Comparison of ENCODE assay signal across 11 cellular contexts in genomic region chr9:137162505-137163100, GRCh38. TPM values are rescaled to one million over a fixed set of nuclear protein-coding genes. Genes with fewer than 3 reads are reported as not detected.
A peak's percentile ranks its signal among the peaks of the same experiment; 100 is the strongest.
DNase-seq lines count a peak whose midpoint lies in the region; ATAC-seq and TF ChIP-seq lines count a peak whose summit lies in the region.
"Had no signal": no experiment of that assay in that cellular context is flagged by ENCODE, and none has a peak within 500 bp of the region (broad histone marks: within the 10 kb centered on the region; RNA-seq: fewer than 3 reads in every experiment).

No MANE protein-coding gene starts in this region.

- intact Hi-C loops in Right ventricle myocardium inferior (cut with DNase I): no loop called here
- intact Hi-C loops in cardiac septum (cut with DNase I): no loop called here
- intact Hi-C loops in right lobe of liver (cut with DNase I): loop anchor here in 1 of 2 donors (10.0 kb wide), 1 partner anchor 612 kb away; no protein-coding TSS in a partner anchor
- intact Hi-C loops in vagina (cut with DNase I): loop anchor here (10.0 kb wide), 1 partner anchor 252 kb away; no protein-coding TSS in a partner anchor

- no peak overlapping the region for H3K27ac ChIP-seq in right lobe of liver
- H3K27ac ChIP-seq in vagina: no peak overlapping the region

- H3K9me3 Mint-ChIP-seq in effector memory CD8-positive, alpha-beta T cell: no peaks in the 10 kb centered on the region
- H3K9me3 Mint-ChIP-seq: activated naive CD4-positive, alpha-beta T cell treated with anti-CD3 and anti-CD28 coated beads, Interleukin-2, amount 10 ng/mL, durations not matched to agents 7 days and 5 days; CD4-positive, alpha-beta memory T cell had no signal

- TF ChIP-seq CTCF in right lobe of liver (IDR thresholded peaks at IDR 0.05) (peak in 3 of 4 donors; percentile 24 to 39 (median 35)), vagina (IDR thresholded peaks at IDR 0.05) (no peak)

- H3K27me3 Mint-ChIP-seq in effector memory CD8-positive, alpha-beta T cell: peaks cover 46 to 73% of the 10 kb centered on the region in 2 donors

- TF ChIP-seq POLR2A in right lobe of liver (IDR thresholded peaks at IDR 0.05) (no peak), vagina (IDR thresholded peaks at IDR 0.05) (no peak)

- H3K36me3 ChIP-seq in right lobe of liver (no peaks in the 10 kb centered on the region), vagina (no peaks in the 10 kb centered on the region)

- WGBS in right lobe of liver (ENCODE audit: insufficient coverage, low coverage, low lambda C conversion rate, missing lambda C conversion rate): no CpG with 5 or more reads among the region's 52 CpGs

- H3K9me3 ChIP-seq in right lobe of liver (no peaks in the 10 kb centered on the region), vagina (no peaks in the 10 kb centered on the region)

- H3K27me3 ChIP-seq in right lobe of liver (peaks cover 6 to 46% of the 10 kb centered on the region in 2 donors), vagina (peaks cover 41% of the 10 kb centered on the region)

- peaks cover 5 to 8% of the 10 kb centered on the region in 2 donors for H3K4me1 Mint-ChIP-seq in effector memory CD8-positive, alpha-beta T cell (ENCODE audit: low read depth in 2 of 2)

- peaks cover 3% of the 10 kb centered on the region for H3K36me3 Mint-ChIP-seq in effector memory CD8-positive, alpha-beta T cell (ENCODE audit: insufficient read depth)
- H3K36me3 Mint-ChIP-seq: activated naive CD4-positive, alpha-beta T cell treated with anti-CD3 and anti-CD28 coated beads, Interleukin-2, amount 10 ng/mL, durations not matched to agents 7 days and 5 days; CD4-positive, alpha-beta memory T cell had no signal

- no peak overlapping the region for H3K27ac Mint-ChIP-seq in effector memory CD8-positive, alpha-beta T cell
- H3K27ac Mint-ChIP-seq: activated naive CD4-positive, alpha-beta T cell treated with anti-CD3 and anti-CD28 coated beads, Interleukin-2, amount 10 ng/mL, durations not matched to agents 7 days and 5 days; CD4-positive, alpha-beta memory T cell had no signal

- peak overlapping the region in 1 of 2 donors; percentile 37 for H3K4me3 Mint-ChIP-seq in effector memory CD8-positive, alpha-beta T cell
- H3K4me3 Mint-ChIP-seq: activated naive CD4-positive, alpha-beta T cell treated with anti-CD3 and anti-CD28 coated beads, Interleukin-2, amount 10 ng/mL, durations not matched to agents 7 days and 5 days had no signal

- H3K4me1 ChIP-seq in right lobe of liver (peaks cover 0 to 7% (median 0%) of the 10 kb centered on the region in 4 donors), vagina (peaks cover 31% of the 10 kb centered on the region)

- DNase-seq in Right ventricle myocardium inferior (ENCODE audit: missing footprints) (no peak), cardiac septum (ENCODE audit: low spot score) (no peak), right lobe of liver (peak in 1 of 3 donors; percentile 68), vagina (ENCODE audit: extremely low spot score in 2 of 2) (no peak), epidermal melanocyte (ENCODE audit: insufficient read length, low spot score) (no peak), hippocampal formation (lab: John Stamatoyannopoulos, UW) (no peak)
- no peak for DNase-seq in effector memory CD8-positive, alpha-beta T cell
- DNase-seq: activated naive CD4-positive, alpha-beta T cell treated with anti-CD3 and anti-CD28 coated beads, Interleukin-2, amount 10 ng/mL, durations not matched to agents 7 days and 5 days had no signal

- H3K4me3 ChIP-seq in right lobe of liver: peak overlapping the region in 1 of 3 donors; percentile 19
- peak overlapping the region; percentile 4 to 24 for H3K4me3 ChIP-seq in vagina

- peak; percentile 38 for ATAC-seq in Right ventricle myocardium inferior
- ATAC-seq in effector memory CD8-positive, alpha-beta T cell (replicated peaks): peak; percentile 51
- peak; percentile 53 to 79 (median 74) for ATAC-seq in right lobe of liver
- no peak for ATAC-seq in HG03439 (IDR thresholded peaks at IDR 0.05; ENCODE audit: unreplicated experiment)

RNA-seq across cellular contexts. Expression of gene LRRC26, which starts 7.2 kb away (rescaled TPM):
- total RNA-seq in Right ventricle myocardium inferior: not detected
- total RNA-seq in cardiac septum: not detected
- under 1 TPM in 2 of 6 experiments, not detected in 4; 0.17 to 0.18 TPM for total RNA-seq in right lobe of liver
- total RNA-seq in vagina: not detected
- total RNA-seq: CD4-positive, alpha-beta memory T cell; pulmonary artery endothelial cell had no signal

RNA-seq across cellular contexts. Expression of gene TMEM210, which starts 9.3 kb away (rescaled TPM):
- total RNA-seq in Right ventricle myocardium inferior (not detected), cardiac septum (not detected), right lobe of liver (not detected), vagina (not detected)
- total RNA-seq: CD4-positive, alpha-beta memory T cell; pulmonary artery endothelial cell had no signal

RNA-seq across cellular contexts. Expression of gene GRIN1, which starts 23.6 kb away (rescaled TPM):
- total RNA-seq in Right ventricle myocardium inferior: not detected
- total RNA-seq in cardiac septum: not detected
- total RNA-seq in right lobe of liver: not detected
- total RNA-seq in vagina: 0.74 TPM
- total RNA-seq: CD4-positive, alpha-beta memory T cell had no signal

RNA-seq across cellular contexts. Expression of gene ANAPC2, which starts 25.8 kb away (rescaled TPM):
- 35.0 TPM for total RNA-seq in Right ventricle myocardium inferior
- total RNA-seq in cardiac septum: 32.5 TPM
- total RNA-seq in right lobe of liver: 10 to 100 TPM; 16.1 to 36.5 (median 27.9) TPM
- 30.0 TPM for total RNA-seq in vagina

RNA-seq across cellular contexts. Expression of gene SSNA1, which starts 25.9 kb away (rescaled TPM):
- total RNA-seq in Right ventricle myocardium inferior (70.7 TPM), cardiac septum (59.5 TPM), right lobe of liver (10 to 100 TPM; 21.5 to 53.3 (median 25.5) TPM), vagina (49.8 TPM)

Comparison
In these comparisons a context has a peak if more than half of its experiments do, and no peak if none do; other contexts are left out.
1. CTCF ChIP-seq: peak in right lobe of liver (3 of 4); none in vagina (0 of 3).